ENCODE assay signal across 11 cellular contexts in genomic region chr19:14385492-14385891, GRCh38. TPM values are rescaled to one million over a fixed set of nuclear protein-coding genes. Genes with fewer than 3 reads are reported as not detected.
DNase-seq lines count a peak whose midpoint lies in the region; ATAC-seq and TF ChIP-seq lines count a peak whose summit lies in the region.
"Had no signal": no experiment of that assay in that cellular context is flagged by ENCODE, and none has a peak within 500 bp of the region (broad histone marks: within the 10 kb centered on the region; RNA-seq: fewer than 3 reads in every experiment).

No MANE protein-coding gene starts in this region.

- peak; percentile 64 for DNase-seq in activated CD8-positive, alpha-beta memory T cell treated with anti-CD3 and anti-CD28 coated beads, Interleukin-2, amount 10 ng/mL, durations not matched to agents 7 days and 5 days
- DNase-seq in activated CD8-positive, alpha-beta memory T cell treated with anti-CD3 and anti-CD28 coated beads, Interleukin-2, amount 50 U/mL, for 4 hours = no peak
- peak; percentile 40 for DNase-seq in activated CD4-positive, alpha-beta memory T cell treated with anti-CD3 and anti-CD28 coated beads, Interleukin-2, amount 10 ng/mL, durations not matched to agents 7 days and 5 days
- no peak for DNase-seq in lower lobe of right lung
- no peak for DNase-seq in upper lobe of right lung
- DNase-seq in body of pancreas = no peak
- DNase-seq in NCI-H345 treated with DMSO at 0.1 percent for 48 hours (lab: John Stamatoyannopoulos, UW; ENCODE audit: unreplicated experiment) = no peak
- no peak for DNase-seq in right atrium auricular region (ENCODE audit: low spot score)
- DNase-seq: GDM1, hypothalamus, NCI-H1436 had no signal

- peaks cover 37% of the 10 kb centered on the region for H3K36me3 Mint-ChIP-seq in activated CD8-positive, alpha-beta memory T cell treated with anti-CD3 and anti-CD28 coated beads, Interleukin-2, amount 10 ng/mL, durations not matched to agents 7 days and 5 days
- H3K36me3 Mint-ChIP-seq in activated CD4-positive, alpha-beta memory T cell treated with anti-CD3 and anti-CD28 coated beads, Interleukin-2, amount 10 ng/mL, durations not matched to agents 7 days and 5 days (ENCODE audit: low read depth) = peaks cover 67% of the 10 kb centered on the region

- peaks cover 25% of the 10 kb centered on the region for H3K36me3 ChIP-seq in lower lobe of right lung
- H3K36me3 ChIP-seq in upper lobe of right lung = peaks cover 12% of the 10 kb centered on the region
- H3K36me3 ChIP-seq in body of pancreas (replicated peaks in 1 of 2; ENCODE audit: insufficient read depth in 1 of 2, low read depth in 2 of 2) = no peaks in the 10 kb centered on the region
- H3K36me3 ChIP-seq in right atrium auricular region = peaks cover under 1% of the 10 kb centered on the region

- H3K27ac ChIP-seq in lower lobe of right lung = peak overlapping the region; percentile 90
- peak overlapping the region; percentile 91 for H3K27ac ChIP-seq in upper lobe of right lung
- no peak overlapping the region for H3K27ac ChIP-seq in body of pancreas
- no peak overlapping the region for H3K27ac ChIP-seq in right atrium auricular region

- ATAC-seq in activated CD8-positive, alpha-beta memory T cell treated with anti-CD3 and anti-CD28 coated beads, Interleukin-2, amount 10 ng/mL, durations not matched to agents 7 days and 5 days = no peak
- ATAC-seq in lower lobe of right lung = no peak
- no peak for ATAC-seq in upper lobe of right lung
- ATAC-seq in body of pancreas = no peak

- CTCF ChIA-PET in activated CD8-positive, alpha-beta memory T cell treated with anti-CD3 and anti-CD28 coated beads, Interleukin-2, amount 10 ng/mL, durations not matched to agents 7 days and 5 days (lab: Charles Lee) = interaction anchor here (0.7 to 6.2 kb wide), 3 partner anchors 17 to 37 kb away, joined by 3 to 72 read pairs (median 3); no protein-coding TSS in a partner anchor
- CTCF ChIA-PET in activated CD4-positive, alpha-beta memory T cell treated with anti-CD3 and anti-CD28 coated beads, Interleukin-2, amount 10 ng/mL, durations not matched to agents 7 days and 5 days (lab: Charles Lee) = interaction anchor here (0.7 to 1.4 kb wide), 4 partner anchors 15 to 185 kb away, joined by 3 to 5 read pairs (median 3); no protein-coding TSS in a partner anchor

- H3K27me3 Mint-ChIP-seq in activated CD8-positive, alpha-beta memory T cell treated with anti-CD3 and anti-CD28 coated beads, Interleukin-2, amount 10 ng/mL, durations not matched to agents 7 days and 5 days = no peaks in the 10 kb centered on the region
- H3K27me3 Mint-ChIP-seq in activated CD4-positive, alpha-beta memory T cell treated with anti-CD3 and anti-CD28 coated beads, Interleukin-2, amount 10 ng/mL, durations not matched to agents 7 days and 5 days = no peaks in the 10 kb centered on the region

- 71 to 76% methylated on average over 10 to 11 of the region's 11 CpGs for WGBS in body of pancreas, 2 donors

- H3K27ac Mint-ChIP-seq in activated CD8-positive, alpha-beta memory T cell treated with anti-CD3 and anti-CD28 coated beads, Interleukin-2, amount 10 ng/mL, durations not matched to agents 7 days and 5 days = peak overlapping the region; percentile 97
- peak overlapping the region; percentile 90 for H3K27ac Mint-ChIP-seq in activated CD4-positive, alpha-beta memory T cell treated with anti-CD3 and anti-CD28 coated beads, Interleukin-2, amount 10 ng/mL, durations not matched to agents 7 days and 5 days

- no peak for TF ChIP-seq POLR2A in body of pancreas (IDR thresholded peaks at IDR 0.05)

- H3K4me1 ChIP-seq in lower lobe of right lung (peaks cover 59% of the 10 kb centered on the region), upper lobe of right lung (peaks cover 36% of the 10 kb centered on the region), body of pancreas (peaks cover 32% of the 10 kb centered on the region), right atrium auricular region (peaks cover 0 to 43% of the 10 kb centered on the region in 2 donors)

- POLR2A ChIA-PET in activated CD4-positive, alpha-beta memory T cell treated with anti-CD3 and anti-CD28 coated beads, Interleukin-2, amount 10 ng/mL, durations not matched to agents 7 days and 5 days (lab: Charles Lee) = interaction anchor here (5.1 to 15.5 kb wide), 4 partner anchors 8 to 22 kb away, joined by 35 to 308 read pairs (median 138); no protein-coding TSS in a partner anchor

- TF ChIP-seq CTCF in lower lobe of right lung (IDR thresholded peaks at IDR 0.05) (no peak), upper lobe of right lung (IDR thresholded peaks at IDR 0.05) (no peak), body of pancreas (IDR thresholded peaks at IDR 0.05) (no peak), right atrium auricular region (IDR thresholded peaks at IDR 0.05) (no peak)

- intact Hi-C loops in lower lobe of right lung (cut with DNase I) (no loop called here), upper lobe of right lung (cut with DNase I) (no loop called here), body of pancreas (cut with DNase I) (no loop called here)

- no peaks in the 10 kb centered on the region for H3K27me3 ChIP-seq in lower lobe of right lung (ENCODE audit: low read depth)
- no peaks in the 10 kb centered on the region for H3K27me3 ChIP-seq in upper lobe of right lung
- H3K27me3 ChIP-seq in body of pancreas = no peaks in the 10 kb centered on the region
- no peaks in the 10 kb centered on the region for H3K27me3 ChIP-seq in right atrium auricular region

- H3K4me1 Mint-ChIP-seq in activated CD8-positive, alpha-beta memory T cell treated with anti-CD3 and anti-CD28 coated beads, Interleukin-2, amount 10 ng/mL, durations not matched to agents 7 days and 5 days = peaks cover 25% of the 10 kb centered on the region
- H3K4me1 Mint-ChIP-seq in activated CD4-positive, alpha-beta memory T cell treated with anti-CD3 and anti-CD28 coated beads, Interleukin-2, amount 10 ng/mL, durations not matched to agents 7 days and 5 days = peaks cover 25% of the 10 kb centered on the region

- H3K4me3 Mint-ChIP-seq in activated CD8-positive, alpha-beta memory T cell treated with anti-CD3 and anti-CD28 coated beads, Interleukin-2, amount 10 ng/mL, durations not matched to agents 7 days and 5 days = peak overlapping the region; percentile 98
- H3K4me3 Mint-ChIP-seq in activated CD4-positive, alpha-beta memory T cell treated with anti-CD3 and anti-CD28 coated beads, Interleukin-2, amount 10 ng/mL, durations not matched to agents 7 days and 5 days = peak overlapping the region; percentile 92

- H3K4me3 ChIP-seq in lower lobe of right lung (peak overlapping the region; percentile 83), upper lobe of right lung (peak overlapping the region; percentile 36), body of pancreas (no peak overlapping the region), right atrium auricular region (no peak overlapping the region)

- H3K9me3 ChIP-seq in lower lobe of right lung (no peaks in the 10 kb centered on the region), upper lobe of right lung (no peaks in the 10 kb centered on the region), body of pancreas (no peaks in the 10 kb centered on the region), right atrium auricular region (no peaks in the 10 kb centered on the region)

- no peaks in the 10 kb centered on the region for H3K9me3 Mint-ChIP-seq in activated CD8-positive, alpha-beta memory T cell treated with anti-CD3 and anti-CD28 coated beads, Interleukin-2, amount 10 ng/mL, durations not matched to agents 7 days and 5 days (ENCODE audit: low read depth)
- H3K9me3 Mint-ChIP-seq in activated CD4-positive, alpha-beta memory T cell treated with anti-CD3 and anti-CD28 coated beads, Interleukin-2, amount 10 ng/mL, durations not matched to agents 7 days and 5 days = no peaks in the 10 kb centered on the region

RNA-seq across cellular contexts. Expression of gene ADGRE5, which starts 4.2 kb away (rescaled TPM):
- total RNA-seq in activated CD8-positive, alpha-beta memory T cell treated with anti-CD3 and anti-CD28 coated beads, Interleukin-2, amount 10 ng/mL, durations not matched to agents 7 days and 5 days = 100 to 1,000 TPM; 276 to 311 TPM
- 100 to 1,000 TPM; 293 to 299 TPM for total RNA-seq in activated CD4-positive, alpha-beta memory T cell treated with anti-CD3 and anti-CD28 coated beads, Interleukin-2, amount 10 ng/mL, durations not matched to agents 7 days and 5 days
- total RNA-seq in lower lobe of right lung = 239 TPM
- total RNA-seq in upper lobe of right lung = 165 TPM
- total RNA-seq in body of pancreas = 10 to 100 TPM; 11.5 to 24.6 TPM
- 10 to 100 TPM; 33.9 to 37.3 TPM for total RNA-seq in right atrium auricular region

RNA-seq across cellular contexts. Expression of gene DDX39A, which starts 33.6 kb away (rescaled TPM):
- 100 to 1,000 TPM; 273 to 311 TPM for total RNA-seq in activated CD8-positive, alpha-beta memory T cell treated with anti-CD3 and anti-CD28 coated beads, Interleukin-2, amount 10 ng/mL, durations not matched to agents 7 days and 5 days
- 100 to 1,000 TPM; 233 to 234 TPM for total RNA-seq in activated CD4-positive, alpha-beta memory T cell treated with anti-CD3 and anti-CD28 coated beads, Interleukin-2, amount 10 ng/mL, durations not matched to agents 7 days and 5 days
- 59.3 TPM for total RNA-seq in lower lobe of right lung
- 63.0 TPM for total RNA-seq in upper lobe of right lung
- 10 to 100 TPM; 32.4 to 86.7 TPM for total RNA-seq in body of pancreas
- 10 to 100 TPM; 25.5 to 29.8 TPM for total RNA-seq in right atrium auricular region

RNA-seq across cellular contexts. Expression of gene PKN1, which starts 47.6 kb away (rescaled TPM):
- total RNA-seq in activated CD8-positive, alpha-beta memory T cell treated with anti-CD3 and anti-CD28 coated beads, Interleukin-2, amount 10 ng/mL, durations not matched to agents 7 days and 5 days = 100 to 1,000 TPM; 224 to 236 TPM
- 100 to 1,000 TPM; 219 to 232 TPM for total RNA-seq in activated CD4-positive, alpha-beta memory T cell treated with anti-CD3 and anti-CD28 coated beads, Interleukin-2, amount 10 ng/mL, durations not matched to agents 7 days and 5 days
- total RNA-seq in lower lobe of right lung = 147 TPM
- total RNA-seq in upper lobe of right lung = 159 TPM
- 10 to 100 TPM; 82.5 to 83.4 TPM for total RNA-seq in body of pancreas
- 100 to 1,000 TPM in 1 of 2 donors, 10 to 100 TPM in 1; 87.2 to 111 TPM for total RNA-seq in right atrium auricular region

Comparison
In these comparisons a context has a peak if more than half of its experiments do, and no peak if none do; other contexts are left out.
1. DNase-seq: peak in activated CD8-positive, alpha-beta memory T cell treated with anti-CD3 and anti-CD28 coated beads, Interleukin-2, amount 10 ng/mL, durations not matched to agents 7 days and 5 days (single experiment) and activated CD4-positive, alpha-beta memory T cell treated with anti-CD3 and anti-CD28 coated beads, Interleukin-2, amount 10 ng/mL, durations not matched to agents 7 days and 5 days (single experiment); none in activated CD8-positive, alpha-beta memory T cell treated with anti-CD3 and anti-CD28 coated beads, Interleukin-2, amount 50 U/mL, for 4 hours (single experiment), lower lobe of right lung (single experiment), upper lobe of right lung (single experiment), body of pancreas (0 of 4), NCI-H345 treated with DMSO at 0.1 percent for 48 hours (single experiment) and right atrium auricular region (single experiment).
2. H3K27ac ChIP-seq: peak in lower lobe of right lung (single experiment) and upper lobe of right lung (single experiment); none in body of pancreas (0 of 4) and right atrium auricular region (0 of 2).
3. H3K4me3 ChIP-seq: peak in lower lobe of right lung (single experiment) and upper lobe of right lung (single experiment); none in body of pancreas (0 of 2) and right atrium auricular region (0 of 2).